8 cellular contexts compared by ENCODE assay signal in genomic region chr16:31179747-31180458, GRCh38. TPM values are rescaled to one million over a fixed set of nuclear protein-coding genes. Genes with fewer than 3 reads are reported as not detected.
DNase-seq lines count a peak whose midpoint lies in the region; TF ChIP-seq lines count a peak whose summit lies in the region.

Gene FUS (plus strand): TSS chr16:31180139. CDS start chr16:31180215, 76 bp downstream.

- DNase-seq in GM06990 (ENCODE audit: extremely low read depth, insufficient read length) (peak; percentile 92), HFF-Myc (ENCODE audit: extremely low read depth, low read depth) (peak; percentile 63), MV-4-11 (lab: John Stamatoyannopoulos, UW) (peak; percentile 78), SK-N-SH (peak; percentile 99), germinal center (ENCODE audit: low spot score) (peak; percentile 96), occipital lobe (lab: John Stamatoyannopoulos, UW) (peak; percentile 86), suprapubic skin (ENCODE audit: low spot score in 2 of 2) (peak; percentile 95 to 97)
- DNase-seq in activated naive CD4-positive, alpha-beta T cell treated with anti-CD3 and anti-CD28 coated beads, Interleukin-2, amount 50 U/mL, for 16 hours: peak; percentile 87

- TF ChIP-seq RAD21 in SK-N-SH (IDR thresholded peaks at IDR 0.05; ENCODE audit: low read length): no peak

- H3K79me2 ChIP-seq in SK-N-SH (ENCODE audit: insufficient read depth): peaks cover 57% of the 10 kb centered on the region

- no peak for TF ChIP-seq CTCF in GM06990 (IDR thresholded peaks at IDR 0.05; ENCODE audit: insufficient read depth, low read length, poor library complexity, severe bottlenecking)
- TF ChIP-seq CTCF in HFF-Myc (IDR thresholded peaks at IDR 0.05; ENCODE audit: low read depth, low read length, missing control alignments): no peak
- no peak for TF ChIP-seq CTCF in SK-N-SH (IDR thresholded peaks at IDR 0.05)
- TF ChIP-seq CTCF in suprapubic skin (IDR thresholded peaks at IDR 0.05): no peak

- CTCF ChIA-PET in SK-N-SH (lab: Yijun Ruan, JAX): interaction anchor here (0.9 to 1.2 kb wide), 3 partner anchors 38 to 280 kb away, joined by 3 to 5 read pairs (median 3); partner anchors contain the start of genes ARMC5 and HSD3B7

- H3F3A ChIP-seq in SK-N-SH (replicated peaks; ENCODE audit: insufficient read depth): peaks cover 6% of the 10 kb centered on the region

- H4K20me1 ChIP-seq in SK-N-SH (ENCODE audit: insufficient read depth): peaks cover 44% of the 10 kb centered on the region

- H3K4me3 ChIP-seq in GM06990 (replicated peaks; ENCODE audit: low read depth, low read length) (peak within 1 kb of the TSS; percentile 92), HFF-Myc (replicated peaks; ENCODE audit: low read depth, low read length) (peak within 1 kb of the TSS; percentile 86), SK-N-SH (ENCODE audit: low read depth in 2 of 2, low read length in 1 of 2) (peak within 1 kb of the TSS; percentile 77 to 99), suprapubic skin (peak within 1 kb of the TSS; percentile 96)

- H3K4me2 ChIP-seq in SK-N-SH: peak within 1 kb of the TSS; percentile 92

- H3K27ac ChIP-seq in SK-N-SH (ENCODE audit: low read depth in 2 of 2, low read length in 1 of 2) (peak within 1 kb of the TSS; percentile 95), suprapubic skin (peak within 1 kb of the TSS; percentile 99)

- POLR2A ChIA-PET in SK-N-SH (lab: Yijun Ruan, JAX): interaction anchor here (0.6 to 2.1 kb wide), 31 partner anchors 9 to 309 kb away, joined by 3 to 24 read pairs (median 5); partner anchors contain the start of genes ARMC5, HSD3B7, KAT8 and PRSS36

- peak in 1 of 2 experiments; percentile 53; a peak in 1 of 4 replicates for TF ChIP-seq EP300 in SK-N-SH (IDR thresholded peaks at IDR 0.05; ENCODE audit: borderline replicate concordance in 1 of 2, low read depth in 1 of 2, low read length in 1 of 2)
- TF ChIP-seq EP300 in suprapubic skin (IDR thresholded peaks at IDR 0.05): no peak

- peak within 1 kb of the TSS; percentile 92 for H2AFZ ChIP-seq in SK-N-SH (ENCODE audit: low read depth)

- H3K4me1 ChIP-seq in SK-N-SH (ENCODE audit: control insufficient read depth in 1 of 2, insufficient read depth in 2 of 2, low read depth in 1 of 2, low read length in 1 of 2) (peaks cover 9 to 15% of the 10 kb centered on the region in 2 experiments; a peak in 2 of 4 replicates), suprapubic skin (peaks cover 42% of the 10 kb centered on the region)

- H3K9me3 ChIP-seq in SK-N-SH: no peaks in the 10 kb centered on the region
- H3K9me3 ChIP-seq in suprapubic skin: no peaks in the 10 kb centered on the region

- H3K9me2 ChIP-seq in SK-N-SH: no peaks in the 10 kb centered on the region

- peaks cover 11% of the 10 kb centered on the region for H3K36me3 ChIP-seq in GM06990 (ENCODE audit: control insufficient read depth, insufficient read depth, low read length)
- H3K36me3 ChIP-seq in SK-N-SH (replicated peaks in 1 of 2; ENCODE audit: control insufficient read depth in 1 of 2, insufficient read depth in 2 of 2, low read length in 1 of 2): peaks cover 19 to 41% of the 10 kb centered on the region in 2 experiments
- peaks cover 26% of the 10 kb centered on the region for H3K36me3 ChIP-seq in suprapubic skin

- H3K9ac ChIP-seq in SK-N-SH: peak within 1 kb of the TSS; percentile 100

- TF ChIP-seq POLR2A in suprapubic skin (IDR thresholded peaks at IDR 0.05): peak; percentile 99 to 100

- no peaks in the 10 kb centered on the region for H3K27me3 ChIP-seq in GM06990 (replicated peaks; ENCODE audit: control insufficient read depth, insufficient read depth, low read length)
- no peaks in the 10 kb centered on the region for H3K27me3 ChIP-seq in SK-N-SH (ENCODE audit: insufficient read depth)
- H3K27me3 ChIP-seq in suprapubic skin: no peaks in the 10 kb centered on the region

- WGBS in SK-N-SH (ENCODE audit: low lambda C conversion rate): 1% methylated on average over 10 of the region's 69 CpGs
- 0% methylated on average over 33 of the region's 69 CpGs for WGBS in suprapubic skin

TF ChIP-seq in SK-N-SH, 30 proteins besides CTCF, POLR2A, EP300 and RAD21 (continues in another document):
- peak; percentile 99 for TF ChIP-seq POLR2AphosphoS5 (IDR thresholded peaks at IDR 0.05; ENCODE audit: low read depth, low read length)
- no peak for TF ChIP-seq EZH2phosphoT487 (IDR thresholded peaks at IDR 0.05; ENCODE audit: borderline replicate concordance, low read depth)
- no peak for TF ChIP-seq MEF2A (IDR thresholded peaks at IDR 0.05; ENCODE audit: borderline replicate concordance, low read depth)
- no peak for TF ChIP-seq FOSL2 (IDR thresholded peaks at IDR 0.05; ENCODE audit: borderline replicate concordance, low read depth)
- peak; percentile 50; the same call in 1 of the 2 replicates for TF ChIP-seq JUND (IDR thresholded peaks at IDR 0.05)
- no peak for TF ChIP-seq IRF3 (IDR thresholded peaks at IDR 0.05; ENCODE audit: low read depth, low read length)
- 0 out of 2 replicates have a peak, but pooled peaks have one; percentile 12 for TF ChIP-seq FOXM1 (IDR thresholded peaks at IDR 0.05; ENCODE audit: low read depth)
- TF ChIP-seq FOXJ3 (CRISPR knock-in tag; IDR thresholded peaks at IDR 0.05): peak; percentile 65; the same call in 1 of the 2 replicates
- no peak for TF ChIP-seq USF2 (IDR thresholded peaks at IDR 0.05; ENCODE audit: borderline replicate concordance, low read depth, low read length)
- no peak for TF ChIP-seq MXI1 (IDR thresholded peaks at IDR 0.05; ENCODE audit: low read depth, low read length)
- peak; percentile 91 for TF ChIP-seq YY1 (IDR thresholded peaks at IDR 0.05; ENCODE audit: low read depth)
- TF ChIP-seq TAF1 (IDR thresholded peaks at IDR 0.05; ENCODE audit: borderline replicate concordance, low read depth, low read length): peak; percentile 100
- TF ChIP-seq RFX5 (IDR thresholded peaks at IDR 0.05; ENCODE audit: low read length): no peak
- TF ChIP-seq USF1 (IDR thresholded peaks at IDR 0.05; ENCODE audit: borderline replicate concordance, low read depth): no peak
- peak; percentile 18; the same call in 1 of the 2 replicates for TF ChIP-seq TCF12 (IDR thresholded peaks at IDR 0.05)
- TF ChIP-seq ELF1 (IDR thresholded peaks at IDR 0.05): 0 out of 2 replicates have a peak, but pooled peaks have one; percentile 14
- TF ChIP-seq REST (IDR thresholded peaks at IDR 0.05; ENCODE audit: low read depth, low read length): peak; percentile 83
- no peak for TF ChIP-seq SMC3 (IDR thresholded peaks at IDR 0.05; ENCODE audit: low read depth, low read length)
- TF ChIP-seq GATA2 (CRISPR knock-in tag; IDR thresholded peaks at IDR 0.05): no peak

RNA-seq across cellular contexts. Expression of gene FUS, which starts in this region (rescaled TPM):
- 298 and 429 TPM in 2 replicates for polyA plus RNA-seq in SK-N-SH (2012; rRNA removed)
- 348 and 487 TPM in 2 replicates for polyA plus RNA-seq in SK-N-SH (2012; cell fraction: cytosol; rRNA removed)
- 643 and 809 TPM in 2 replicates for polyA plus RNA-seq in SK-N-SH (2012; cell fraction: nucleus; rRNA removed)
- total RNA-seq in occipital lobe (50.4 TPM), suprapubic skin (100 to 1,000 TPM in 1 of 4 donors, 10 to 100 TPM in 3; 52.5 to 121 (median 58.9) TPM)

Comparison
In these comparisons a context has a peak if more than half of its experiments do, and no peak if none do; other contexts are left out.
1. Peak in every context shown above with its lines: DNase-seq, H3K4me3 ChIP-seq and H3K27ac ChIP-seq.